In genomic region chr22:42077486-42078125, GRCh38 we compare ENCODE assay signal across 10 cellular contexts. TPM values are rescaled to one million over a fixed set of nuclear protein-coding genes. Genes with fewer than 3 reads are reported as not detected.
DNase-seq lines count a peak whose midpoint lies in the region; ATAC-seq and TF ChIP-seq lines count a peak whose summit lies in the region.
"Had no signal": no experiment of that assay in that cellular context is flagged by ENCODE, and none has a peak within 500 bp of the region (broad histone marks: within the 10 kb centered on the region; RNA-seq: fewer than 3 reads in every experiment).

No MANE protein-coding gene starts in this region.

- H3K4me3 ChIP-seq in neuronal stem cell (ENCODE audit: low read length in 2 of 2) (no peak overlapping the region), vagina (no peak overlapping the region), brain microvascular endothelial cell (ENCODE audit: low read depth, low read length) (no peak overlapping the region)

- H2BK15ac ChIP-seq in neuronal stem cell (ENCODE audit: low read length) = peak overlapping the region; percentile 69

- H3K14ac ChIP-seq in neuronal stem cell (ENCODE audit: low read length) = no peak overlapping the region

- no peaks in the 10 kb centered on the region for H3K27me3 ChIP-seq in neuronal stem cell (ENCODE audit: control insufficient read depth in 3 of 3, insufficient read depth in 3 of 3, low read depth in 1 of 3, low read length in 3 of 3)
- no peaks in the 10 kb centered on the region for H3K27me3 ChIP-seq in vagina
- H3K27me3 ChIP-seq in brain microvascular endothelial cell (replicated peaks) = no peaks in the 10 kb centered on the region

- H3K27me3 Mint-ChIP-seq in dendritic cell treated with granulocyte-macrophage colony-stimulating factor and Interleukin-4, amounts not matched to agents 40 ng/mL and 50 ng/mL, for 4 days = no peaks in the 10 kb centered on the region
- no peaks in the 10 kb centered on the region for H3K27me3 Mint-ChIP-seq in activated T-cell treated with anti-CD3 and anti-CD28 coated beads, Interleukin-2, amount 50 U/mL, for 72 hours (ENCODE audit: low read depth)

- no peak overlapping the region for H2BK120ac ChIP-seq in neuronal stem cell (ENCODE audit: low read depth, low read length)

- H2BK5ac ChIP-seq in neuronal stem cell (ENCODE audit: low read length) = peak overlapping the region; percentile 17

- no peaks in the 10 kb centered on the region for H3K79me1 ChIP-seq in neuronal stem cell (ENCODE audit: low read depth, low read length)

- no peak overlapping the region for H3K4ac ChIP-seq in neuronal stem cell (ENCODE audit: low read length)

- H3K27ac Mint-ChIP-seq in dendritic cell treated with granulocyte-macrophage colony-stimulating factor and Interleukin-4, amounts not matched to agents 40 ng/mL and 50 ng/mL, for 4 days = peak overlapping the region; percentile 98
- no peak overlapping the region for H3K27ac Mint-ChIP-seq in activated T-cell treated with anti-CD3 and anti-CD28 coated beads, Interleukin-2, amount 50 U/mL, for 72 hours

- H2AK5ac ChIP-seq in neuronal stem cell (ENCODE audit: low read depth, low read length) = no peak overlapping the region

- intact Hi-C loops in Right ventricle myocardium superior (cut with DNase I) = no loop called here
- intact Hi-C loops in Right ventricle myocardium inferior (cut with DNase I) = no loop called here
- intact Hi-C loops in dendritic cell treated with granulocyte-macrophage colony-stimulating factor and Interleukin-4, amounts not matched to agents 40 ng/mL and 50 ng/mL, for 4 days (cut with micrococcal nuclease) = loop anchor here (2.0 kb wide), 1 partner anchor 111 kb away; no protein-coding TSS in a partner anchor
- intact Hi-C loops in vagina (cut with DNase I) = loop anchor here (10.0 kb wide), 1 partner anchor 367 kb away; no protein-coding TSS in a partner anchor

- DNase-seq in Right ventricle myocardium superior (peak; percentile 45), Right ventricle myocardium inferior (ENCODE audit: missing footprints) (no peak), neuronal stem cell (ENCODE audit: low spot score) (no peak), vagina (ENCODE audit: extremely low spot score in 2 of 2) (no peak), brain microvascular endothelial cell (no peak)
- DNase-seq in activated T-cell treated with anti-CD3 and anti-CD28 coated beads, Interleukin-2, amount 50 U/mL, for 72 hours = no peak

- TF ChIP-seq CTCF in vagina (IDR thresholded peaks at IDR 0.05) = no peak
- TF ChIP-seq CTCF in brain microvascular endothelial cell (IDR thresholded peaks at IDR 0.05; ENCODE audit: low read depth, low read length, missing control alignments) = no peak

- H3K9me3 ChIP-seq in neuronal stem cell (replicated peaks in 1 of 2; ENCODE audit: control insufficient read depth in 2 of 2, insufficient read depth in 1 of 2, low read depth in 1 of 2, low read length in 2 of 2) (peaks cover 0 to 11% of the 10 kb centered on the region in 2 donors), vagina (no peaks in the 10 kb centered on the region)

- H3K4me3 Mint-ChIP-seq in dendritic cell treated with granulocyte-macrophage colony-stimulating factor and Interleukin-4, amounts not matched to agents 40 ng/mL and 50 ng/mL, for 4 days = no peak overlapping the region
- H3K4me3 Mint-ChIP-seq in activated T-cell treated with anti-CD3 and anti-CD28 coated beads, Interleukin-2, amount 50 U/mL, for 72 hours = no peak overlapping the region

- TF ChIP-seq POLR2A in vagina (IDR thresholded peaks at IDR 0.05) = no peak

- no peak overlapping the region for H4K8ac ChIP-seq in neuronal stem cell (ENCODE audit: low read depth, low read length)

- peaks cover 3 to 8% of the 10 kb centered on the region in 2 donors for H3K4me1 ChIP-seq in neuronal stem cell (ENCODE audit: control insufficient read depth in 2 of 2, insufficient read depth in 1 of 2, low read depth in 1 of 2, low read length in 2 of 2)
- H3K4me1 ChIP-seq in vagina = peaks cover 64% of the 10 kb centered on the region

- no peak overlapping the region for H3K23ac ChIP-seq in neuronal stem cell (ENCODE audit: low read depth, low read length, poor library complexity)

- in situ Hi-C loops in brain microvascular endothelial cell (cut with HindIII; ENCODE audit: low pct_ligation_motif_present, low sequenced_read_pairs) = no loop called here

- no peak overlapping the region for H2AFZ ChIP-seq in neuronal stem cell (ENCODE audit: low read length)

- H3K18ac ChIP-seq in neuronal stem cell (ENCODE audit: low read length) = no peak overlapping the region

- WGBS in neuronal stem cell (ENCODE audit: extremely low coverage in 2 of 2, insufficient read length in 2 of 2, insufficient replicate concordance in 1 of 2), 2 donors = no CpG with 5 or more reads among the region's 21 CpGs

- H3K9ac ChIP-seq in neuronal stem cell (ENCODE audit: low read depth, low read length, poor library complexity) = no peak overlapping the region

- no peak overlapping the region for H3K4me2 ChIP-seq in neuronal stem cell (ENCODE audit: insufficient read depth, low read length, poor library complexity, severe bottlenecking)

- no peak overlapping the region for H2BK12ac ChIP-seq in neuronal stem cell (ENCODE audit: low read length)

- H3K9me3 Mint-ChIP-seq in dendritic cell treated with granulocyte-macrophage colony-stimulating factor and Interleukin-4, amounts not matched to agents 40 ng/mL and 50 ng/mL, for 4 days = no peaks in the 10 kb centered on the region
- no peaks in the 10 kb centered on the region for H3K9me3 Mint-ChIP-seq in activated T-cell treated with anti-CD3 and anti-CD28 coated beads, Interleukin-2, amount 50 U/mL, for 72 hours

- no peak overlapping the region for H4K91ac ChIP-seq in neuronal stem cell (ENCODE audit: low read depth, low read length, poor library complexity)

- H3K4me1 Mint-ChIP-seq in dendritic cell treated with granulocyte-macrophage colony-stimulating factor and Interleukin-4, amounts not matched to agents 40 ng/mL and 50 ng/mL, for 4 days (ENCODE audit: low read depth) = peaks cover 60% of the 10 kb centered on the region
- peaks cover 52% of the 10 kb centered on the region for H3K4me1 Mint-ChIP-seq in activated T-cell treated with anti-CD3 and anti-CD28 coated beads, Interleukin-2, amount 50 U/mL, for 72 hours (ENCODE audit: low read depth)

- H3K27ac ChIP-seq in neuronal stem cell (replicated peaks; ENCODE audit: low read length) (no peak overlapping the region), vagina (peak overlapping the region; percentile 98), brain microvascular endothelial cell (no peak overlapping the region)

- H3K36me3 ChIP-seq in neuronal stem cell (replicated peaks in 1 of 2; ENCODE audit: control insufficient read depth in 2 of 2, insufficient read depth in 2 of 2, low read length in 2 of 2) = peaks cover 2 to 10% of the 10 kb centered on the region in 2 donors
- peaks cover 0 to 12% of the 10 kb centered on the region in 2 donors for H3K36me3 ChIP-seq in vagina
- H3K36me3 ChIP-seq in brain microvascular endothelial cell (replicated peaks) = peaks cover 7% of the 10 kb centered on the region

- peaks cover 67% of the 10 kb centered on the region for H3K36me3 Mint-ChIP-seq in dendritic cell treated with granulocyte-macrophage colony-stimulating factor and Interleukin-4, amounts not matched to agents 40 ng/mL and 50 ng/mL, for 4 days (ENCODE audit: low read depth)
- peaks cover 3 to 7% of the 10 kb centered on the region in 2 donors for H3K36me3 Mint-ChIP-seq in activated T-cell treated with anti-CD3 and anti-CD28 coated beads, Interleukin-2, amount 50 U/mL, for 72 hours (ENCODE audit: insufficient read depth in 2 of 2)

- no peak for ATAC-seq in Right ventricle myocardium superior (ENCODE audit: poor library complexity)
- ATAC-seq in Right ventricle myocardium inferior = no peak
- ATAC-seq in activated T-cell treated with anti-CD3 and anti-CD28 coated beads, Interleukin-2, amount 50 U/mL, for 72 hours (replicated peaks in 1 of 2) = no peak
- ATAC-seq in HG03159 (IDR thresholded peaks at IDR 0.05; ENCODE audit: unreplicated experiment) = no peak
- ATAC-seq: SK-N-SH treated with all-trans-retinoic acid at 6 μM for 48 hours had no signal

RNA-seq across cellular contexts. Expression of gene SMDT1, which starts 1.9 kb away (rescaled TPM):
- 179 TPM for total RNA-seq in Right ventricle myocardium superior
- total RNA-seq in Right ventricle myocardium inferior = 172 TPM
- 31.6 TPM for polyA plus RNA-seq in neuronal stem cell (2013, experiment 1 of 2)
- 30.7 TPM for polyA plus RNA-seq in neuronal stem cell (2013, experiment 2 of 2)
- total RNA-seq in vagina = 40.3 TPM
- total RNA-seq in activated T-cell treated with anti-CD3 and anti-CD28 coated beads, Interleukin-2, amount 50 U/mL, for 72 hours = 100 to 1,000 TPM; 103 to 105 TPM

RNA-seq across cellular contexts. Expression of gene PHETA2, which starts 3.6 kb away (rescaled TPM):
- total RNA-seq in Right ventricle myocardium superior (4.2 TPM), Right ventricle myocardium inferior (6.2 TPM), vagina (14.2 TPM)
- 2.5 TPM for polyA plus RNA-seq in neuronal stem cell (2013, experiment 1 of 2)
- 2.4 TPM for polyA plus RNA-seq in neuronal stem cell (2013, experiment 2 of 2)
- 1 to 10 TPM; 2.4 to 3.8 TPM for total RNA-seq in activated T-cell treated with anti-CD3 and anti-CD28 coated beads, Interleukin-2, amount 50 U/mL, for 72 hours
- total RNA-seq: osteocyte had no signal

RNA-seq across cellular contexts. Expression of gene NAGA, which starts 7.0 kb away (rescaled TPM):
- 11.8 TPM for total RNA-seq in Right ventricle myocardium superior
- total RNA-seq in Right ventricle myocardium inferior = 14.3 TPM
- 12.9 TPM for polyA plus RNA-seq in neuronal stem cell (2013, experiment 1 of 2)
- polyA plus RNA-seq in neuronal stem cell (2013, experiment 2 of 2) = 12.6 TPM
- 28.2 TPM for total RNA-seq in vagina
- 10 to 100 TPM; 18.6 to 27.5 TPM for total RNA-seq in activated T-cell treated with anti-CD3 and anti-CD28 coated beads, Interleukin-2, amount 50 U/mL, for 72 hours

RNA-seq across cellular contexts. Expression of gene NDUFA6, which starts 13.0 kb away (rescaled TPM):
- 298 TPM for total RNA-seq in Right ventricle myocardium superior
- total RNA-seq in Right ventricle myocardium inferior = 296 TPM
- 144 TPM for polyA plus RNA-seq in neuronal stem cell (2013, experiment 1 of 2)
- polyA plus RNA-seq in neuronal stem cell (2013, experiment 2 of 2) = 142 TPM
- 42.0 TPM for total RNA-seq in vagina
- total RNA-seq in activated T-cell treated with anti-CD3 and anti-CD28 coated beads, Interleukin-2, amount 50 U/mL, for 72 hours = 10 to 100 TPM; 87.8 to 91.7 TPM

RNA-seq across cellular contexts. Expression of gene CYP2D6, which starts 53.0 kb away (rescaled TPM):
- total RNA-seq in Right ventricle myocardium superior (not detected), Right ventricle myocardium inferior (not detected), vagina (1.7 TPM)
- polyA plus RNA-seq in neuronal stem cell (2013, experiment 1 of 2) = 0.29 TPM
- polyA plus RNA-seq in neuronal stem cell (2013, experiment 2 of 2) = 0.29 TPM
- 1 to 10 TPM; 6.6 to 6.8 TPM for total RNA-seq in activated T-cell treated with anti-CD3 and anti-CD28 coated beads, Interleukin-2, amount 50 U/mL, for 72 hours

Comparison
In these comparisons a context has a peak if more than half of its experiments do, and no peak if none do; other contexts are left out.
1. intact Hi-C loops: an anchor here in dendritic cell treated with granulocyte-macrophage colony-stimulating factor and Interleukin-4, amounts not matched to agents 40 ng/mL and 50 ng/mL, for 4 days (2.0 kb wide) and vagina (10.0 kb wide); none called in Right ventricle myocardium superior and Right ventricle myocardium inferior.